16 cellular contexts compared by ENCODE assay signal in the genomic region with DNA sequence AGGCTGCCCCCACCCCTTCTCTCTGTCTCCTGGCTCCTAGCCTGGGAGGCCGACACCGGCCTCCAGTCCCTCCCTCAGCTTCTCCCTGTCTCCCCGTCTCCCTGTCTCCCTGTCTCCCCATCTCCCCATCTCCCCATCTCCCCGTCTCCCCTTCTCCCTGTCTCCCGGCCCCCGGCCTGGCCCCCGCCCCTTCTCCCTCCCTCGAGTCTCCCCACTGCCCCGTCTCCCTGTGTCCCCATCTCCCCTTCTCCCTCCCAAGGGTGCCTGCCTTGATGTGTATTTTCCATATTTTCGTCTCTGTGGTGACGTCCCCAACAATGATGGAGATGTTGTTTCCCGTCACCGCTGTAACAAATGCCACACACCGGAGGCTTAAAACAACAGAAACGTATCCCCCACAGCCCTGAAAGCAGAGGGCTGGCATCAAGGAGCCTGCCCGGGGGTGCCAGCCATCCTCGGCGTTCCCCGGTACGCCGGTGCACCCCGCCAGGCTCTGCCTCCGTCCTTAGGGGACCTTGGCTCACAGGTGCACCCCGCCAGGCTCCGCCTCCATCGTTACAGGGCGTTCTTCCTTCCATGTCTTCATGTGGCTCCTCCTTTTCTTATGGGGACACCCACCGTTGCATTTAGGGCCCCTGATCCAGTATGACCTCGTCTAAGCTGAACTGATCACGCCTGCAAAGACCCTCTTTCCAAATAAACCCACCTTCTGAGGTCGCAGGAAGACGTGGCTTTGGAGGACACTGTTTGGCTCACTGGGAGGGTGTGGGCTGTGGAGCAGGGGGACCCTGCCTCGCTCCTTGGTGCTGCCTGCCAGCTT.
DNase-seq lines count a peak whose midpoint lies in the region; ATAC-seq and TF ChIP-seq lines count a peak whose summit lies in the region.
"Had no signal": no experiment of that assay in that cellular context is flagged by ENCODE, and none has a peak within 500 bp of the region (broad histone marks: within the 10 kb centered on the region; RNA-seq: fewer than 3 reads in every experiment).

No MANE protein-coding gene starts in this region.

- intact Hi-C loops in left ventricle myocardium inferior (cut with micrococcal nuclease) (no loop called here), cardiac septum (cut with DNase I) (loop anchor here (5.0 kb wide), 1 partner anchor 143 kb away; no protein-coding TSS in a partner anchor), IMR-90 (cut with micrococcal nuclease) (loop anchor here (5.0 kb wide), 2 partner anchors 138 to 283 kb away; a partner anchor contains a TSS), uterus (cut with DNase I; ENCODE audit: low total_unique reads) (no loop called here)

- peaks cover 0 to 20% (median 9%) of the 10 kb centered on the region in 4 donors for H3K4me1 Mint-ChIP-seq in naive thymus-derived CD8-positive, alpha-beta T cell
- H3K4me1 Mint-ChIP-seq: B cell had no signal

- dilution Hi-C loops in IMR-90 (cut with HindIII; ENCODE audit: low sequenced_read_pairs, unreplicated experiment): no loop called here

- H3K9me3 Mint-ChIP-seq in naive thymus-derived CD8-positive, alpha-beta T cell: peaks cover 0 to 5% (median 0%) of the 10 kb centered on the region in 9 donors
- H3K9me3 Mint-ChIP-seq: CD4-positive, CD25-positive, alpha-beta regulatory T cell had no signal

- H2BK5ac ChIP-seq in IMR-90 (ENCODE audit: low read depth, low read length, poor library complexity, severe bottlenecking): no peak overlapping the region

- CTCF ChIA-PET in IMR-90 (lab: Yijun Ruan, JAX): no interaction called here

- H3K4me1 ChIP-seq in left ventricle myocardium inferior: peaks cover 14% of the 10 kb centered on the region
- H3K4me1 ChIP-seq in IMR-90 (ENCODE audit: control insufficient read depth, insufficient read depth, low read length): peaks cover 2% of the 10 kb centered on the region; the same call in 1 of the 2 replicates
- H3K4me1 ChIP-seq in uterus: peaks cover 0 to 5% of the 10 kb centered on the region in 2 donors

- peaks cover 0 to 7% (median 6%) of the 10 kb centered on the region in 3 donors for H3K36me3 Mint-ChIP-seq in naive thymus-derived CD8-positive, alpha-beta T cell

- H4K91ac ChIP-seq in IMR-90 (ENCODE audit: insufficient read depth, low read depth, low read length): peak overlapping the region; percentile 55

- no peak overlapping the region; the same call in 1 of the 2 replicates for H4K5ac ChIP-seq in IMR-90 (ENCODE audit: low read depth, low read length)

- H3K4me3 ChIP-seq in left ventricle myocardium inferior: no peak overlapping the region
- no peak overlapping the region for H3K4me3 ChIP-seq in IMR-90 (ENCODE audit: insufficient read depth, low read depth, low read length)
- no peak overlapping the region for H3K4me3 ChIP-seq in uterus
- H3K4me3 ChIP-seq: GM12878 had no signal

- H4K20me1 ChIP-seq in IMR-90 (ENCODE audit: insufficient read depth, low read length): no peaks in the 10 kb centered on the region

- peak overlapping the region; percentile 50; the same call in 1 of the 3 replicates for H2BK15ac ChIP-seq in IMR-90 (ENCODE audit: low read depth, low read length)

- peak overlapping the region in 2 of 10 donors; percentile 19 to 65 for H3K4me3 Mint-ChIP-seq in naive thymus-derived CD8-positive, alpha-beta T cell
- H3K4me3 Mint-ChIP-seq: B cell; CD4-positive, CD25-positive, alpha-beta regulatory T cell had no signal

- no peak overlapping the region for H3K56ac ChIP-seq in IMR-90 (ENCODE audit: extremely low read depth, insufficient read depth, low read length)

- 97% methylated on average over 6 of the region's 33 CpGs; no CpG with 5 or more reads in 1 of the 2 experiments for WGBS in IMR-90 (ENCODE audit: extremely low coverage in 2 of 2, insufficient read length in 1 of 2), 2 experiments

- H2AK5ac ChIP-seq in IMR-90 (ENCODE audit: low read depth, low read length): peak overlapping the region; percentile 87; the same call in 1 of the 2 replicates

- H3K9me3 ChIP-seq in left ventricle myocardium inferior (replicated peaks) (no peaks in the 10 kb centered on the region), IMR-90 (ENCODE audit: control insufficient read depth, insufficient read depth, low read length) (no peaks in the 10 kb centered on the region), uterus (no peaks in the 10 kb centered on the region)

- no TSS peak for BruUV-seq in IMR-90 (replicated peaks; lab: Mats Ljungman, UMichigan)

- peak overlapping the region in 6 of 10 donors; percentile 62 to 91 (median 77) for H3K27ac Mint-ChIP-seq in naive thymus-derived CD8-positive, alpha-beta T cell

- H2AK9ac ChIP-seq in IMR-90 (replicated peaks; ENCODE audit: low read depth, low read length, poor library complexity): no peak overlapping the region

- H3K4me2 ChIP-seq in IMR-90 (ENCODE audit: low read depth, low read length): no peak overlapping the region

- no peak overlapping the region for H4K8ac ChIP-seq in IMR-90 (ENCODE audit: low read depth in 2 of 2, low read length in 2 of 2)

- no peak overlapping the region for H2AFZ ChIP-seq in IMR-90 (replicated peaks; ENCODE audit: low read length, poor library complexity)

- H3K18ac ChIP-seq in IMR-90 (ENCODE audit: low read depth, low read length): no peak overlapping the region; the same call in 1 of the 2 replicates

- peak overlapping the region; percentile 61 for H3K4ac ChIP-seq in IMR-90 (ENCODE audit: low read depth, low read length)

- in situ Hi-C loops in IMR-90 (cut with MboI; ENCODE audit: low sequenced_read_pairs): loop anchor here (25.0 kb wide), 1 partner anchor 293 kb away; a partner anchor contains a TSS

- H3K27me3 ChIP-seq in left ventricle myocardium inferior (ENCODE audit: low read depth) (no peaks in the 10 kb centered on the region), IMR-90 (ENCODE audit: control insufficient read depth, insufficient read depth, low read length) (no peaks in the 10 kb centered on the region), uterus (no peaks in the 10 kb centered on the region)

- H3K27me3 Mint-ChIP-seq in naive thymus-derived CD8-positive, alpha-beta T cell: no peaks in the 10 kb centered on the region
- H3K27me3 Mint-ChIP-seq: B cell; CD4-positive, CD25-positive, alpha-beta regulatory T cell had no signal

- POLR2A ChIA-PET in IMR-90 (lab: Charles Lee; ENCODE audit: unreplicated experiment): no interaction called here
- POLR2A ChIA-PET in naive thymus-derived CD8-positive, alpha-beta T cell (lab: Charles Lee): no interaction called here

- H3K14ac ChIP-seq in IMR-90 (replicated peaks; ENCODE audit: low read depth, low read length): no peak overlapping the region

- no peak overlapping the region for H3K9ac ChIP-seq in IMR-90 (ENCODE audit: low read depth, low read length)

- no peaks in the 10 kb centered on the region for H3K79me1 ChIP-seq in IMR-90 (ENCODE audit: low read depth in 1 of 2, low read length in 2 of 2)

- no peak overlapping the region for H3K23ac ChIP-seq in IMR-90 (ENCODE audit: low read depth, low read length)

- no peak for DNase-seq in left ventricle myocardium inferior
- DNase-seq in cardiac septum (ENCODE audit: low spot score): no peak
- no peak for DNase-seq in IMR-90
- DNase-seq in naive thymus-derived CD8-positive, alpha-beta T cell: no peak
- DNase-seq in uterus: no peak
- DNase-seq in NCI-H1092 treated with DMSO at 0.1 percent for 48 hours (lab: John Stamatoyannopoulos, UW): no peak
- no peak for DNase-seq in NOMO-1 treated with DMSO at 0.1 percent for 48 hours (lab: John Stamatoyannopoulos, UW; ENCODE audit: unreplicated experiment)
- no peak for DNase-seq in glomerular visceral epithelial cell (ENCODE audit: extremely low spot score)
- DNase-seq: Calu3; CD4-positive, CD25-positive, alpha-beta regulatory T cell; DMS 273 treated with DMSO at 0.1 percent for 48 hours; DMS79 had no signal

- no peak for ATAC-seq in IMR-90 (ENCODE audit: low read depth)
- no peak for ATAC-seq in naive thymus-derived CD8-positive, alpha-beta T cell
- ATAC-seq: GM12878, HCT116, HepG2 had no signal

- H3K9me1 ChIP-seq in IMR-90 (ENCODE audit: insufficient read depth, low read length): peaks cover 3% of the 10 kb centered on the region

- peak overlapping the region; percentile 34; the same call in 1 of the 2 replicates for H2BK120ac ChIP-seq in IMR-90 (ENCODE audit: low read depth, low read length)

- H3K36me3 ChIP-seq in left ventricle myocardium inferior: no peaks in the 10 kb centered on the region
- H3K36me3 ChIP-seq in IMR-90 (ENCODE audit: control insufficient read depth, insufficient read depth, low read length): no peaks in the 10 kb centered on the region
- H3K36me3 ChIP-seq in uterus: no peaks in the 10 kb centered on the region

- TF ChIP-seq RAD21 in IMR-90 (IDR thresholded peaks at IDR 0.05; ENCODE audit: low read length): no peak

- H3K27ac ChIP-seq in left ventricle myocardium inferior (replicated peaks): peak overlapping the region; percentile 19
- no peak overlapping the region for H3K27ac ChIP-seq in IMR-90 (ENCODE audit: insufficient read depth, low read length)
- H3K27ac ChIP-seq in uterus: peak overlapping the region; percentile 68 to 74

- TF ChIP-seq CTCF in left ventricle myocardium inferior (IDR thresholded peaks at IDR 0.05; ENCODE audit: borderline replicate concordance) (no peak), IMR-90 (conservative IDR thresholded peaks at IDR 0.05; ENCODE audit: low read depth, low read length) (no peak), uterus (IDR thresholded peaks at IDR 0.05) (no peak)

- TF ChIP-seq POLR2A in IMR-90 (IDR thresholded peaks at IDR 0.05; ENCODE audit: low read depth, low read length) (no peak), uterus (IDR thresholded peaks at IDR 0.05) (no peak)

- 0 out of 2 replicates have a peak overlapping the region, but pooled peaks have one; percentile 45 for H2BK20ac ChIP-seq in IMR-90 (ENCODE audit: low read depth, low read length)

TF ChIP-seq in IMR-90, 13 proteins besides CTCF, POLR2A, EP300 and RAD21 (continues in another document):
- TF ChIP-seq MAFK (IDR thresholded peaks at IDR 0.05; ENCODE audit: low read depth, low read length): no peak
- TF ChIP-seq NFE2L2 (IDR thresholded peaks at IDR 0.05; ENCODE audit: low read depth, low read length): no peak
- TF ChIP-seq CHD1 (IDR thresholded peaks at IDR 0.05; ENCODE audit: low read depth, low read length): no peak
- no peak for TF ChIP-seq CEBPB (IDR thresholded peaks at IDR 0.05; ENCODE audit: low read depth, low read length)
- TF ChIP-seq, protein P1, sequence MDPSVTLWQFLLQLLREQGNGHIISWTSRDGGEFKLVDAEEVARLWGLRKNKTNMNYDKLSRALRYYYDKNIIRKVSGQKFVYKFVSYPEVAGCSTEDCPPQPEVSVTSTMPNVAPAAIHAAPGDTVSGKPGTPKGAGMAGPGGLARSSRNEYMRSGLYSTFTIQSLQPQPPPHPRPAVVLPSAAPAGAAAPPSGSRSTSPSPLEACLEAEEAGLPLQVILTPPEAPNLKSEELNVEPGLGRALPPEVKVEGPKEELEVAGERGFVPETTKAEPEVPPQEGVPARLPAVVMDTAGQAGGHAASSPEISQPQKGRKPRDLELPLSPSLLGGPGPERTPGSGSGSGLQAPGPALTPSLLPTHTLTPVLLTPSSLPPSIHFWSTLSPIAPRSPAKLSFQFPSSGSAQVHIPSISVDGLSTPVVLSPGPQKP (IDR thresholded peaks at IDR 0.05; ENCODE audit: borderline replicate concordance, low read depth, low read length): no peak
- TF ChIP-seq MXI1 (IDR thresholded peaks at IDR 0.05; ENCODE audit: borderline replicate concordance, low read depth, low read length): no peak
- TF ChIP-seq RFX5 (IDR thresholded peaks at IDR 0.05; ENCODE audit: low read depth, low read length): no peak

Comparison
In these comparisons a context has a peak if more than half of its experiments do, and no peak if none do; other contexts are left out.
1. intact Hi-C loops: an anchor here in cardiac septum (5.0 kb wide) and IMR-90 (5.0 kb wide); none called in left ventricle myocardium inferior and uterus.